15 cellular contexts compared by ENCODE assay signal in the genomic region with DNA sequence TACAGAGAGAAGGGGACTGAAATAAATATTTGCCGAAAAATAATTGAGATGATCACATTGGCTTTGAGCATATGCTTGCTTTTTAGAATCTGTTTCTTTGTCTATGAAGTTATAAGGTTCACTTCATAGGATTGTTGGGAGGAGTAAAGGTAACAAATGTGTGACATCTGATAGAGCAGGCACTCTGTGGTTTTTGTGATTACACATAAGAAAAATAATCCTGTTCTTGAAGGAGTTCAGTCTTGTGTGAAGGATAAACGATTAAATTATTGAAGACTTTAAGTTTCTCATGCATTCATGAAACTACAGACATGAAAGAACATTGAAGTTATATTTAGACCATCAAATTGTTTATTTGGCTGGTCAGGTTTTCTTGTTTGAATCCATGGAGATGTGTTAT. TPM values are rescaled to one million over a fixed set of nuclear protein-coding genes. Genes with fewer than 3 reads are reported as not detected.
DNase-seq lines count a peak whose midpoint lies in the region; ATAC-seq, FAIRE-seq and TF ChIP-seq lines count a peak whose summit lies in the region.
"Had no signal": no experiment of that assay in that cellular context is flagged by ENCODE, and none has a peak within 500 bp of the region (broad histone marks: within the 10 kb centered on the region; RNA-seq: fewer than 3 reads in every experiment).

No MANE protein-coding gene starts in this region.

- H3K4me1 Mint-ChIP-seq in activated CD4-positive, alpha-beta T cell treated with anti-CD3 and anti-CD28 coated beads for 36 hours, result peaks cover 63% of the 10 kb centered on the region

- H3K27me3 ChIP-seq in dorsolateral prefrontal cortex (no peaks in the 10 kb centered on the region), trophoblast cell (ENCODE audit: insufficient read depth, low read length) (no peaks in the 10 kb centered on the region), pancreas (no peaks in the 10 kb centered on the region)
- H3K27me3 ChIP-seq: colonic mucosa had no signal

- H3K4me3 ChIP-seq in dorsolateral prefrontal cortex (peak overlapping the region in 30 of 59 donors; percentile 2 to 58 (median 32)), trophoblast cell (ENCODE audit: low read depth, low read length) (no peak overlapping the region), pancreas (no peak overlapping the region)

- H3K9me3 Mint-ChIP-seq in activated CD4-positive, alpha-beta T cell treated with anti-CD3 and anti-CD28 coated beads for 36 hours (ENCODE audit: low read depth), result no peaks in the 10 kb centered on the region

- no peak overlapping the region for H2BK5ac ChIP-seq in trophoblast cell (ENCODE audit: low read depth, low read length, poor library complexity)

- POLR2A ChIA-PET in activated CD4-positive, alpha-beta T cell treated with anti-CD3 and anti-CD28 coated beads for 36 hours (lab: Charles Lee), result no interaction called here

- peaks cover 2 to 4% of the 10 kb centered on the region in 2 experiments for H3K36me3 ChIP-seq in trophoblast cell (ENCODE audit: control insufficient read depth in 1 of 2, insufficient read depth in 2 of 2, low read length in 2 of 2)
- no peaks in the 10 kb centered on the region for H3K36me3 ChIP-seq in pancreas
- H3K36me3 ChIP-seq: colonic mucosa had no signal

- no peak overlapping the region for H3K9ac ChIP-seq in trophoblast cell (ENCODE audit: low read length)

- H4K12ac ChIP-seq in trophoblast cell (ENCODE audit: low read depth, low read length), result no peak overlapping the region

- no peak for TF ChIP-seq CTCF in dorsolateral prefrontal cortex (IDR thresholded peaks at IDR 0.05 in 54 of 56, conservative IDR thresholded peaks at IDR 0.05 in 2 of 56; ENCODE audit: low read depth in 1 of 56, partially characterized antibody in 56 of 56)
- no peak for TF ChIP-seq CTCF in pancreas (IDR thresholded peaks at IDR 0.05)

- H3K79me1 ChIP-seq in trophoblast cell (ENCODE audit: low read length), result no peaks in the 10 kb centered on the region

- H3K9me3 ChIP-seq in trophoblast cell (ENCODE audit: insufficient read depth, low read depth, low read length) (no peaks in the 10 kb centered on the region), pancreas (no peaks in the 10 kb centered on the region)
- H3K9me3 ChIP-seq: colonic mucosa had no signal

- DNase-seq in activated CD4-positive, alpha-beta T cell treated with anti-CD3 and anti-CD28 coated beads for 36 hours, result no peak
- DNase-seq in activated CD4-positive, alpha-beta T cell treated with anti-CD3 and anti-CD28 coated beads for 1 hour, result no peak
- DNase-seq in RCC 7860 (ENCODE audit: low spot score) (peak; percentile 35), dorsolateral prefrontal cortex (no peak), trophoblast cell (no peak), pancreas (no peak), AG08395 (ENCODE audit: low spot score) (no peak)
- DNase-seq: colonic mucosa, GF-D8, hippocampal formation, NCI-H446 had no signal

- FAIRE-seq in RCC 7860 (lab: Jason Lieb, UNC) (peak; percentile 87), pancreas (lab: Jason Lieb, UNC) (no peak)
- FAIRE-seq: A204.1, H1 had no signal

- no peak overlapping the region for H2BK12ac ChIP-seq in trophoblast cell (ENCODE audit: low read length)

- intact Hi-C loops in activated CD4-positive, alpha-beta T cell treated with anti-CD3 and anti-CD28 coated beads for 36 hours (cut with DNase I, micrococcal nuclease), result loop anchor here in 1 of 2 experiments (2.0 kb wide), 1 partner anchor 43 kb away; no protein-coding TSS in a partner anchor
- intact Hi-C loops in dorsolateral prefrontal cortex (cut with DNase I) (no loop called here), pancreas (cut with DNase I) (no loop called here)

- no peak overlapping the region for H3K14ac ChIP-seq in trophoblast cell (ENCODE audit: low read length)

- no peak for ATAC-seq in activated CD4-positive, alpha-beta T cell treated with anti-CD3 and anti-CD28 coated beads for 36 hours
- no peak for ATAC-seq in GM21447 (IDR thresholded peaks at IDR 0.05; ENCODE audit: unreplicated experiment)
- ATAC-seq in pancreas, result no peak
- ATAC-seq: SK-N-SH treated with all-trans-retinoic acid at 6 μM for 48 hours had no signal

- no peak overlapping the region for H4K8ac ChIP-seq in trophoblast cell (ENCODE audit: low read depth, low read length)

- peak overlapping the region; percentile 53 for H3K4ac ChIP-seq in trophoblast cell (ENCODE audit: low read depth, low read length)

- H3K27me3 Mint-ChIP-seq in activated CD4-positive, alpha-beta T cell treated with anti-CD3 and anti-CD28 coated beads for 36 hours, result no peaks in the 10 kb centered on the region

- peak overlapping the region; percentile 36 for H3K4me3 Mint-ChIP-seq in activated CD4-positive, alpha-beta T cell treated with anti-CD3 and anti-CD28 coated beads for 36 hours

- no peak overlapping the region for H2AFZ ChIP-seq in trophoblast cell (ENCODE audit: insufficient read depth, low read length, poor library complexity)

- H3K4me2 ChIP-seq in trophoblast cell (ENCODE audit: low read length), result no peak overlapping the region

- H3K79me2 ChIP-seq in trophoblast cell (ENCODE audit: control insufficient read depth, insufficient read depth, low read length, poor library complexity), result peaks cover 6% of the 10 kb centered on the region

- H3K27ac Mint-ChIP-seq in activated CD4-positive, alpha-beta T cell treated with anti-CD3 and anti-CD28 coated beads for 36 hours, result peak overlapping the region; percentile 96

- H3K4me1 ChIP-seq in trophoblast cell (ENCODE audit: control insufficient read depth in 1 of 2, insufficient read depth in 2 of 2, low read length in 2 of 2), result peaks cover 0 to 3% of the 10 kb centered on the region in 2 experiments
- H3K4me1 ChIP-seq in pancreas, result peaks cover 4 to 15% (median 6%) of the 10 kb centered on the region in 3 donors
- H3K4me1 ChIP-seq: colonic mucosa had no signal

- no peak overlapping the region for H3K18ac ChIP-seq in trophoblast cell (ENCODE audit: low read length)

- H3K23ac ChIP-seq in trophoblast cell (ENCODE audit: low read length), result no peak overlapping the region

- H4K91ac ChIP-seq in trophoblast cell (ENCODE audit: low read depth, low read length), result no peak overlapping the region

- CTCF ChIA-PET in activated CD4-positive, alpha-beta T cell treated with anti-CD3 and anti-CD28 coated beads for 36 hours (lab: Charles Lee), result no interaction called here

- peaks cover 17% of the 10 kb centered on the region for H3K36me3 Mint-ChIP-seq in activated CD4-positive, alpha-beta T cell treated with anti-CD3 and anti-CD28 coated beads for 36 hours (ENCODE audit: low read depth)

- H3K27ac ChIP-seq in dorsolateral prefrontal cortex (peak overlapping the region in 23 of 59 donors; percentile 1 to 73 (median 33)), trophoblast cell (ENCODE audit: low read depth, low read length) (no peak overlapping the region), pancreas (no peak overlapping the region)

- WGBS in trophoblast cell (ENCODE audit: extremely low coverage, insufficient coverage, insufficient read length), result no CpG with 5 or more reads among the region's 2 CpGs
- WGBS in pancreas, 2 donors, result 83 to 89% methylated on average over 2 of the region's 2 CpGs

- H2BK120ac ChIP-seq in trophoblast cell (ENCODE audit: insufficient read depth, low read length, poor library complexity), result no peak overlapping the region

- H2AK5ac ChIP-seq in trophoblast cell (ENCODE audit: low read length), result no peak overlapping the region

RNA-seq across cellular contexts. Expression of a gene that starts 45.0 kb away (rescaled TPM):
- total RNA-seq in activated CD4-positive, alpha-beta T cell treated with anti-CD3 and anti-CD28 coated beads for 36 hours, result 10 to 100 TPM; 48.6 to 62.7 TPM
- 1,000 to 10,000 TPM in 8 of 120 experiments, 100 to 1,000 TPM in 112; 292 to 1,535 (median 581) TPM for total RNA-seq in dorsolateral prefrontal cortex
- polyA plus RNA-seq in trophoblast cell (2013), result 142 TPM in 2 replicates
- 10 to 100 TPM; 18.0 to 52.6 (median 26.5) TPM for total RNA-seq in pancreas
- 10 to 100 TPM in 1 of 2 donors, 1 to 10 TPM in 1; 9.0 to 12.0 TPM for polyA plus RNA-seq in pancreas

Comparison
In these comparisons a context has a peak if more than half of its experiments do, and no peak if none do; other contexts are left out.
1. H3K4me3 ChIP-seq: peak in dorsolateral prefrontal cortex (30 of 59); none in trophoblast cell (single experiment) and pancreas (0 of 4).
2. RNA of a gene that starts 45.0 kb away (total RNA-seq): 292 to 1,535 TPM in dorsolateral prefrontal cortex; 48.6 to 62.7 TPM in activated CD4-positive, alpha-beta T cell treated with anti-CD3 and anti-CD28 coated beads for 36 hours and 18.0 to 52.6 TPM in pancreas; every median in the first group is over 4 times any median in the second.